In genomic region chr14:75128596-75128990, GRCh38 we compare ENCODE assay signal across 19 cellular contexts. TPM values are rescaled to one million over a fixed set of nuclear protein-coding genes. Genes with fewer than 3 reads are reported as not detected.
DNase-seq lines count a peak whose midpoint lies in the region; ATAC-seq, FAIRE-seq and TF ChIP-seq lines count a peak whose summit lies in the region.
"Had no signal": no experiment of that assay in that cellular context is flagged by ENCODE, and none has a peak within 500 bp of the region (broad histone marks: within the 10 kb centered on the region; RNA-seq: fewer than 3 reads in every experiment).

No MANE protein-coding gene starts in this region.

- no peak for TF ChIP-seq CTCF in RWPE2 (IDR thresholded peaks at IDR 0.05; ENCODE audit: poor library complexity, severe bottlenecking)
- TF ChIP-seq CTCF in CD8-positive, alpha-beta T cell (IDR thresholded peaks at IDR 0.05): no peak

- H3K4me3 Mint-ChIP-seq in CD8-positive, alpha-beta memory T cell: peak overlapping the region in 4 of 7 donors; percentile 15 to 52 (median 36)
- peak overlapping the region in 5 of 8 donors; percentile 35 to 100 (median 82) for H3K4me3 Mint-ChIP-seq in naive B cell
- H3K4me3 Mint-ChIP-seq in CD8-positive, alpha-beta T cell: no peak overlapping the region

- POLR2A ChIA-PET in CD8-positive, alpha-beta memory T cell (lab: Charles Lee): no interaction called here
- POLR2A ChIA-PET in CD8-positive, alpha-beta T cell (lab: Charles Lee): interaction anchor here (0.8 kb wide), 1 partner anchor 166 kb away, joined by 3 read pairs; no protein-coding TSS in a partner anchor

- peaks cover 36% of the 10 kb centered on the region for H3K4me1 ChIP-seq in CD8-positive, alpha-beta memory T cell (ENCODE audit: insufficient read depth, low read length)
- peaks cover 33% of the 10 kb centered on the region for H3K4me1 ChIP-seq in RWPE2 (ENCODE audit: insufficient read depth, poor library complexity, severe bottlenecking)
- H3K4me1 ChIP-seq in CD8-positive, alpha-beta T cell (ENCODE audit: insufficient read depth, low read length): peaks cover 23% of the 10 kb centered on the region

- H3K27ac ChIP-seq in CD8-positive, alpha-beta memory T cell (ENCODE audit: low read depth, low read length): no peak overlapping the region
- H3K27ac ChIP-seq in RWPE2 (ENCODE audit: poor library complexity, severe bottlenecking): peak overlapping the region; percentile 73
- no peak overlapping the region for H3K27ac ChIP-seq in CD8-positive, alpha-beta T cell (ENCODE audit: low read depth, low read length)
- H3K27ac ChIP-seq: suprapubic skin had no signal

- no peaks in the 10 kb centered on the region for H3K9me3 Mint-ChIP-seq in CD8-positive, alpha-beta memory T cell
- H3K9me3 Mint-ChIP-seq in naive B cell: no peaks in the 10 kb centered on the region
- H3K9me3 Mint-ChIP-seq in CD8-positive, alpha-beta T cell: no peaks in the 10 kb centered on the region

- DNase-seq in NOMO-1 treated with DMSO at 0.1 percent for 48 hours (lab: John Stamatoyannopoulos, UW; ENCODE audit: unreplicated experiment) (peak; percentile 28), NOMO-1 treated with dmso at 0.1 percent for 144 hours (lab: John Stamatoyannopoulos, UW; ENCODE audit: unreplicated experiment) (no peak), RWPE2 (ENCODE audit: low spot score) (no peak), naive B cell (no peak), frontal cortex (ENCODE audit: low spot score in 2 of 2) (no peak)
- DNase-seq in CD8-positive, alpha-beta memory T cell: no peak
- no peak for DNase-seq in CD8-positive, alpha-beta T cell
- DNase-seq: activated CD4-positive, alpha-beta T cell treated with anti-CD3 and anti-CD28 coated beads, Interleukin-2, amount 50 U/mL, for 48 hours; adrenal gland; H9; hypothalamus; left ventricle myocardium superior; NCI-H2171 treated with DMSO at 0.1 percent for 48 hours; occipital lobe had no signal

- intact Hi-C loops in CD8-positive, alpha-beta T cell (cut with DNase I, micrococcal nuclease): loop anchor here (5.0 to 10.0 kb wide), 5 partner anchors 64 to 854 kb away; partner anchors contain the start of genes ACYP1 (in 1 of the 2), ISCA2 (in 1 of the 2), NPC2 (in 1 of the 2) and TGFB3 (in 1 of the 2)

- H3K4me3 ChIP-seq in CD8-positive, alpha-beta memory T cell (ENCODE audit: low read length): no peak overlapping the region
- no peak overlapping the region for H3K4me3 ChIP-seq in RWPE2 (ENCODE audit: severe bottlenecking)
- H3K4me3 ChIP-seq in CD8-positive, alpha-beta T cell (ENCODE audit: low read depth, low read length): no peak overlapping the region

- peaks cover 35 to 57% (median 54%) of the 10 kb centered on the region in 3 donors for H3K4me1 Mint-ChIP-seq in CD8-positive, alpha-beta memory T cell
- H3K4me1 Mint-ChIP-seq in naive B cell: peaks cover 34 to 46% (median 45%) of the 10 kb centered on the region in 3 donors
- peaks cover 48% of the 10 kb centered on the region for H3K4me1 Mint-ChIP-seq in CD8-positive, alpha-beta T cell (ENCODE audit: low read depth)

- no peaks in the 10 kb centered on the region for H3K9me3 ChIP-seq in CD8-positive, alpha-beta memory T cell (ENCODE audit: low read length)
- no peaks in the 10 kb centered on the region for H3K9me3 ChIP-seq in RWPE2 (ENCODE audit: severe bottlenecking)
- no peaks in the 10 kb centered on the region for H3K9me3 ChIP-seq in CD8-positive, alpha-beta T cell (ENCODE audit: low read length)
- H3K9me3 ChIP-seq: adrenal gland, suprapubic skin had no signal

- FAIRE-seq in frontal cortex (lab: Jason Lieb, UNC): no peak
- FAIRE-seq: colon had no signal

- CTCF ChIA-PET in CD8-positive, alpha-beta memory T cell (lab: Charles Lee): interaction anchor here (0.8 to 7.1 kb wide), 3 partner anchors 168 to 245 kb away, joined by 3 to 72 read pairs (median 55); no protein-coding TSS in a partner anchor
- CTCF ChIA-PET in CD8-positive, alpha-beta T cell (lab: Charles Lee): interaction anchor here (0.9 to 22.7 kb wide), 2 partner anchors 13 to 174 kb away, joined by 3 to 473 read pairs; no protein-coding TSS in a partner anchor

- H3K27me3 ChIP-seq in CD8-positive, alpha-beta memory T cell (ENCODE audit: insufficient read depth, low read length, poor library complexity, severe bottlenecking): no peaks in the 10 kb centered on the region
- no peaks in the 10 kb centered on the region for H3K27me3 ChIP-seq in RWPE2 (ENCODE audit: insufficient read depth, poor library complexity, severe bottlenecking)
- no peaks in the 10 kb centered on the region for H3K27me3 ChIP-seq in CD8-positive, alpha-beta T cell (ENCODE audit: insufficient read depth, low read length)
- H3K27me3 ChIP-seq: adrenal gland, suprapubic skin had no signal

- H3K36me3 Mint-ChIP-seq in CD8-positive, alpha-beta memory T cell: peaks cover 3 to 35% (median 8%) of the 10 kb centered on the region in 3 donors
- peaks cover 8 to 12% of the 10 kb centered on the region in 2 donors for H3K36me3 Mint-ChIP-seq in naive B cell
- peaks cover 32% of the 10 kb centered on the region for H3K36me3 Mint-ChIP-seq in CD8-positive, alpha-beta T cell

- H3K36me3 ChIP-seq in CD8-positive, alpha-beta memory T cell (ENCODE audit: insufficient read depth, low read length): peaks cover 4% of the 10 kb centered on the region
- peaks cover 35% of the 10 kb centered on the region for H3K36me3 ChIP-seq in RWPE2 (ENCODE audit: low read depth)
- peaks cover 4% of the 10 kb centered on the region for H3K36me3 ChIP-seq in CD8-positive, alpha-beta T cell (ENCODE audit: insufficient read depth, low read length)

- no peak for ATAC-seq in RWPE2 (ENCODE audit: low read depth)
- ATAC-seq in naive B cell (ENCODE audit: low read depth in 2 of 2): no peak
- ATAC-seq in CD8-positive, alpha-beta T cell: no peak
- no peak for ATAC-seq in GM18873 (IDR thresholded peaks at IDR 0.05; ENCODE audit: low FRiP score, unreplicated experiment)
- ATAC-seq: esophagus mucosa, left ventricle myocardium superior, Panc1 had no signal

- peak overlapping the region in 6 of 8 donors; percentile 11 to 89 (median 35) for H3K27ac Mint-ChIP-seq in CD8-positive, alpha-beta memory T cell
- peak overlapping the region in 1 of 6 donors; percentile 79 for H3K27ac Mint-ChIP-seq in naive B cell
- no peak overlapping the region for H3K27ac Mint-ChIP-seq in CD8-positive, alpha-beta T cell
- H3K27ac Mint-ChIP-seq: H9 had no signal

- no peaks in the 10 kb centered on the region for H3K27me3 Mint-ChIP-seq in CD8-positive, alpha-beta memory T cell
- H3K27me3 Mint-ChIP-seq in naive B cell: no peaks in the 10 kb centered on the region
- H3K27me3 Mint-ChIP-seq in CD8-positive, alpha-beta T cell (ENCODE audit: low read depth): no peaks in the 10 kb centered on the region

RNA-seq across cellular contexts. Expression of gene NEK9, which starts 1.7 kb away (rescaled TPM):
- total RNA-seq in CD8-positive, alpha-beta memory T cell: 10 to 100 TPM; 72.2 to 74.0 TPM
- 18.0 TPM for polyA plus RNA-seq in CD8-positive, alpha-beta memory T cell
- 10 to 100 TPM in 5 of 6 donors, 1 to 10 TPM in 1; 9.4 to 22.7 (median 16.1) TPM for polyA plus RNA-seq in naive B cell (ENCODE audit: low read depth in 6 of 6)
- 20.0 TPM for total RNA-seq in frontal cortex
- total RNA-seq in CD8-positive, alpha-beta T cell: 10 to 100 TPM; 40.7 to 42.9 TPM

RNA-seq across cellular contexts. Expression of gene TMED10, which starts 47.8 kb away (rescaled TPM):
- total RNA-seq in CD8-positive, alpha-beta memory T cell: 100 to 1,000 TPM; 178 TPM
- 321 TPM for polyA plus RNA-seq in CD8-positive, alpha-beta memory T cell
- polyA plus RNA-seq in naive B cell (ENCODE audit: low read depth in 6 of 6): 100 to 1,000 TPM; 228 to 283 (median 252) TPM
- 108 TPM for total RNA-seq in frontal cortex
- 100 to 1,000 TPM; 126 to 129 TPM for total RNA-seq in CD8-positive, alpha-beta T cell

RNA-seq across cellular contexts. Expression of gene ZC2HC1C, which starts 59.2 kb away (rescaled TPM):
- 1 to 10 TPM in 1 of 2 experiments, under 1 TPM in 1; 0.81 to 2.2 TPM for total RNA-seq in CD8-positive, alpha-beta memory T cell
- polyA plus RNA-seq in CD8-positive, alpha-beta memory T cell: 1.1 TPM
- 1 to 10 TPM in 1 of 6 donors, under 1 TPM in 4, not detected in 1; 0.15 to 1.2 (median 0.48) TPM for polyA plus RNA-seq in naive B cell (ENCODE audit: low read depth in 6 of 6)
- 2.4 TPM for total RNA-seq in frontal cortex
- total RNA-seq in CD8-positive, alpha-beta T cell: not detected
